In genomic region chr2:218255441-218255840, GRCh38 we compare ENCODE assay signal across 14 cellular contexts. TPM values are rescaled to one million over a fixed set of nuclear protein-coding genes. Genes with fewer than 3 reads are reported as not detected.
DNase-seq lines count a peak whose midpoint lies in the region; ATAC-seq and TF ChIP-seq lines count a peak whose summit lies in the region.
"Had no signal": no experiment of that assay in that cellular context is flagged by ENCODE, and none has a peak within 500 bp of the region (broad histone marks: within the 10 kb centered on the region; RNA-seq: fewer than 3 reads in every experiment).

No MANE protein-coding gene starts in this region.

- no peak for TF ChIP-seq CTCF in AG09309 (IDR thresholded peaks at IDR 0.05; ENCODE audit: control insufficient read depth, insufficient read depth, low read depth, low read length, missing control alignments)
- no peak for TF ChIP-seq CTCF in Caco-2 (IDR thresholded peaks at IDR 0.05; ENCODE audit: insufficient read depth in 1 of 2, low read depth in 1 of 2, low read length in 1 of 2, severe bottlenecking in 1 of 2, unreplicated experiment in 1 of 2)

- no peaks in the 10 kb centered on the region for H3K27me3 ChIP-seq in Caco-2 (replicated peaks; ENCODE audit: control insufficient read depth, insufficient read depth, low read length)
- H3K27me3 ChIP-seq: ascending aorta had no signal

- no peak for ATAC-seq in HG03097 (IDR thresholded peaks at IDR 0.05; ENCODE audit: low FRiP score, unreplicated experiment)

- POLR2A ChIA-PET in Caco-2 (lab: Charles Lee): no interaction called here

- H3K4me3 ChIP-seq in AG09309 (ENCODE audit: control insufficient read depth, low read depth, low read length): no peak overlapping the region
- H3K4me3 ChIP-seq in Caco-2 (ENCODE audit: low read depth, low read length): no peak overlapping the region
- H3K4me3 ChIP-seq: ascending aorta had no signal

- H3K27me3 Mint-ChIP-seq in activated naive CD8-positive, alpha-beta T cell: no peaks in the 10 kb centered on the region
- no peaks in the 10 kb centered on the region for H3K27me3 Mint-ChIP-seq in Caco-2 (ENCODE audit: insufficient read depth, unreplicated experiment)
- H3K27me3 Mint-ChIP-seq: activated CD4-positive, alpha-beta T cell treated with anti-CD3 and anti-CD28 coated beads, Interleukin-2, amount 10 ng/mL, durations not matched to agents 7 days and 5 days; progenitor cell of endocrine pancreas had no signal

- CTCF ChIA-PET in Caco-2 (lab: Charles Lee): interaction anchor here (1.0 kb wide), 1 partner anchor 25 kb away, joined by 4 read pairs; no protein-coding TSS in a partner anchor

- BruUV-seq in Caco-2 (replicated peaks; lab: Mats Ljungman, UMichigan): no TSS peak

- peaks cover 7% of the 10 kb centered on the region for H3K36me3 ChIP-seq in Caco-2 (ENCODE audit: control insufficient read depth, insufficient read depth, low read length)

- intact Hi-C loops in Caco-2 (cut with micrococcal nuclease; ENCODE audit: unreplicated experiment): no loop called here

- no peaks in the 10 kb centered on the region for H3K9me3 ChIP-seq in Caco-2
- H3K9me3 ChIP-seq: ascending aorta had no signal

- no peaks in the 10 kb centered on the region for H3K9me3 Mint-ChIP-seq in activated naive CD8-positive, alpha-beta T cell (ENCODE audit: low read depth)
- H3K9me3 Mint-ChIP-seq in Caco-2 (ENCODE audit: unreplicated experiment): no peaks in the 10 kb centered on the region
- H3K9me3 Mint-ChIP-seq: activated CD4-positive, alpha-beta T cell treated with anti-CD3 and anti-CD28 coated beads, Interleukin-2, amount 10 ng/mL, durations not matched to agents 7 days and 5 days; mesothelial cell of epicardium had no signal

- H3K27ac Mint-ChIP-seq in activated naive CD8-positive, alpha-beta T cell: peak overlapping the region; percentile 59
- no peak overlapping the region for H3K27ac Mint-ChIP-seq in Caco-2 (ENCODE audit: unreplicated experiment)
- H3K27ac Mint-ChIP-seq: progenitor cell of endocrine pancreas had no signal

- H3K4me1 ChIP-seq in Caco-2: no peaks in the 10 kb centered on the region

- peaks cover 2% of the 10 kb centered on the region for H3K36me3 Mint-ChIP-seq in activated naive CD8-positive, alpha-beta T cell
- peaks cover 84% of the 10 kb centered on the region for H3K36me3 Mint-ChIP-seq in Caco-2 (ENCODE audit: insufficient read depth, unreplicated experiment)

- DNase-seq in AG09309 (ENCODE audit: low read depth) (peak; percentile 44), ELR (ENCODE audit: low read depth) (peak; percentile 80), kidney tubule cell (ENCODE audit: low spot score) (peak; percentile 42), NCI-H1092 treated with DMSO at 0.1 percent for 48 hours (lab: John Stamatoyannopoulos, UW) (no peak), Caco-2 (no peak)
- DNase-seq: activated CD4-positive, alpha-beta T cell treated with anti-CD3 and anti-CD28 coated beads, Interleukin-2, amount 10 ng/mL, durations not matched to agents 7 days and 5 days; KG1; NCI-H2081; stimulated activated CD4-positive, alpha-beta T cell treated with anti-CD3 and anti-CD28 coated beads, Interleukin-4, amount 100 ng/mL, for 1 hour had no signal

- no peak overlapping the region for H3K4me3 Mint-ChIP-seq in activated naive CD8-positive, alpha-beta T cell
- no peak overlapping the region for H3K4me3 Mint-ChIP-seq in Caco-2 (ENCODE audit: unreplicated experiment)
- H3K4me3 Mint-ChIP-seq: activated CD4-positive, alpha-beta T cell treated with anti-CD3 and anti-CD28 coated beads, Interleukin-2, amount 10 ng/mL, durations not matched to agents 7 days and 5 days; mesothelial cell of epicardium had no signal

- H3K4me1 Mint-ChIP-seq in activated naive CD8-positive, alpha-beta T cell (ENCODE audit: low read depth): peaks cover 35% of the 10 kb centered on the region
- H3K4me1 Mint-ChIP-seq in Caco-2 (ENCODE audit: low read depth, unreplicated experiment): no peaks in the 10 kb centered on the region

RNA-seq across cellular contexts. Expression of gene GPBAR1, which starts 5.4 kb away (rescaled TPM):
- total RNA-seq in Caco-2 (2022): 0.29 and 0.44 TPM in 2 replicates
- total RNA-seq: ascending aorta had no signal

RNA-seq across cellular contexts. Expression of gene AAMP, which starts 14.5 kb away (rescaled TPM):
- 118 and 125 TPM in 2 replicates for total RNA-seq in Caco-2 (2022)

RNA-seq across cellular contexts. Expression of gene PNKD, which starts 14.9 kb away (rescaled TPM):
- total RNA-seq in Caco-2 (2022): 39.2 and 42.9 TPM in 2 replicates

RNA-seq across cellular contexts. Expression of gene TMBIM1, which starts 36.9 kb away (rescaled TPM):
- 168 and 175 TPM in 2 replicates for total RNA-seq in Caco-2 (2022)

RNA-seq across cellular contexts. Expression of gene ARPC2, which starts 38.5 kb away (rescaled TPM):
- total RNA-seq in Caco-2 (2022): 284 and 290 TPM in 2 replicates

Comparison
In these comparisons a context has a peak if more than half of its experiments do, and no peak if none do; other contexts are left out.
1. DNase-seq: peak in AG09309 (single experiment), ELR (single experiment) and kidney tubule cell (single experiment); none in NCI-H1092 treated with DMSO at 0.1 percent for 48 hours (single experiment) and Caco-2 (0 of 2).